Comparison of ENCODE assay signal across 23 cellular contexts in the genomic region with DNA sequence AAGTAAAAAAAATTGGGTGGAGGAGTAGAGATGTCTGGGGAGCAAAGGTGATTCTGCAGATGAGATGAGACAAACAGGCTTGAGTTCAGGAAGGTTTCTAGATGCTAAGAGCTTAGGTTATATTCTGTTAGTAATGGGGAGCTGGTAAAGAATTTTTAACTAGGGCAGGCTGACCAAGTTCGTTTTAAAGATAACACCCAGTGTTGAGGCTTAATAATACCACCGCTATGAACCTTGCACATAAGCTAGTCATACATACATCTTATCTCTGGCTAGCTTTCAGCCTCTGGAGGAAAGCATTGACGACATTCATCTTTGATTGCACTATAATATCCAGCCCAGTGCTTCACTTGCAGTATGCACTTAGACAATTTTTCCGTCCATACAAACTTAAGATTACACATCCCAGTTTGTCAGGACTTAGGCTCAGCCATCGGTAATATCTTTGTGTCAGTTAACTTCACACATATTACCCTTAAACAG. TPM values are rescaled to one million over a fixed set of nuclear protein-coding genes. Genes with fewer than 3 reads are reported as not detected.
DNase-seq lines count a peak whose midpoint lies in the region; ATAC-seq and TF ChIP-seq lines count a peak whose summit lies in the region.
"Had no signal": no experiment of that assay in that cellular context is flagged by ENCODE, and none has a peak within 500 bp of the region (broad histone marks: within the 10 kb centered on the region; RNA-seq: fewer than 3 reads in every experiment).

No MANE protein-coding gene starts in this region.

- H3K4me1 ChIP-seq in H9 (ENCODE audit: insufficient read depth, low read length) (peaks cover 11% of the 10 kb centered on the region; the same call in 1 of the 2 replicates), Peyer's patch (peaks cover 0 to 70% (median 2%) of the 10 kb centered on the region in 4 donors), foreskin keratinocyte (peaks cover 25% of the 10 kb centered on the region), neural progenitor cell (peaks cover 36% of the 10 kb centered on the region)
- H3K4me1 ChIP-seq: psoas muscle had no signal

- no peak overlapping the region for H4K91ac ChIP-seq in H9 (ENCODE audit: insufficient read length, low read depth, low read length)

- no peaks in the 10 kb centered on the region for H3K9me3 Mint-ChIP-seq in H9
- H3K9me3 Mint-ChIP-seq in neural progenitor cell: no peaks in the 10 kb centered on the region
- H3K9me3 Mint-ChIP-seq: activated naive CD8-positive, alpha-beta T cell treated with anti-CD3 and anti-CD28 coated beads, Interleukin-2, amount 10 ng/mL, durations not matched to agents 7 days and 5 days; T-helper 2 cell treated with Interferon-gamma antibody and Interleukin-4, amounts not matched to agents 5 μg/mL and 100 μg/mL, for 36 hours had no signal

- H3T11ph ChIP-seq in H9 (ENCODE audit: low read length): no peak overlapping the region

- H2AFZ ChIP-seq in H9 (ENCODE audit: low read length) (no peak overlapping the region), neural progenitor cell (replicated peaks) (no peak overlapping the region)

- H3K27me3 ChIP-seq in H9 (ENCODE audit: insufficient read depth, low read length) (no peaks in the 10 kb centered on the region), Peyer's patch (no peaks in the 10 kb centered on the region), foreskin keratinocyte (no peaks in the 10 kb centered on the region), neural progenitor cell (no peaks in the 10 kb centered on the region)
- H3K27me3 ChIP-seq: neutrophil had no signal

- H3K27ac ChIP-seq in H9 (ENCODE audit: insufficient read length, low read depth, low read length) (peak overlapping the region; percentile 69), Peyer's patch (peak overlapping the region in 3 of 4 donors; percentile 53 to 81 (median 66)), foreskin keratinocyte (peak overlapping the region; percentile 19), neural progenitor cell (no peak overlapping the region)
- H3K27ac ChIP-seq: neutrophil, psoas muscle had no signal

- H4K20me1 ChIP-seq in H9 (ENCODE audit: control insufficient read depth, insufficient read depth, insufficient read length) (no peaks in the 10 kb centered on the region), neural progenitor cell (ENCODE audit: low read depth) (peaks cover 13% of the 10 kb centered on the region)

- H3K4me3 ChIP-seq in Peyer's patch (no peak overlapping the region), neural progenitor cell (no peak overlapping the region)
- H3K4me3 ChIP-seq: lung, psoas muscle had no signal

- H3K23ac ChIP-seq in H9 (ENCODE audit: insufficient read length, low read depth, low read length): peak overlapping the region; percentile 31

- ATAC-seq in foreskin keratinocyte: no peak
- ATAC-seq: psoas muscle, SK-N-SH treated with all-trans-retinoic acid at 6 μM for 48 hours had no signal

- no peak overlapping the region for H3K4me2 ChIP-seq in H9 (ENCODE audit: insufficient read depth, insufficient read length, low read length)
- H3K4me2 ChIP-seq in neural progenitor cell: no peak overlapping the region

- H3K27ac Mint-ChIP-seq in H9 (peak overlapping the region; percentile 3 to 96 (median 92); a peak in 4 of 7 replicates), neural progenitor cell (peak overlapping the region; percentile 55)
- H3K27ac Mint-ChIP-seq: activated naive CD8-positive, alpha-beta T cell treated with anti-CD3 and anti-CD28 coated beads, Interleukin-2, amount 10 ng/mL, durations not matched to agents 7 days and 5 days; T-helper 2 cell treated with Interferon-gamma antibody and Interleukin-4, amounts not matched to agents 5 μg/mL and 100 μg/mL, for 36 hours had no signal

- TF ChIP-seq CTCF in H9 (conservative IDR thresholded peaks at IDR 0.05) (no peak), Peyer's patch (IDR thresholded peaks at IDR 0.05) (no peak), foreskin keratinocyte (conservative IDR thresholded peaks at IDR 0.05) (no peak), neural progenitor cell (IDR thresholded peaks at IDR 0.05) (no peak)

- DNase-seq in H9 (no peak), Peyer's patch (no peak), foreskin keratinocyte (no peak), neural progenitor cell (ENCODE audit: low spot score) (no peak), HPDE6-E6E7 (ENCODE audit: extremely low spot score) (no peak), epidermal melanocyte (ENCODE audit: insufficient read length, low spot score) (no peak)
- no peak for DNase-seq in stimulated activated CD4-positive, alpha-beta T cell treated with anti-CD3 and anti-CD28 coated beads, Interleukin-15, amount 100 ng/mL, for 24 hours
- DNase-seq: activated CD4-positive, alpha-beta T cell treated with anti-CD3 and anti-CD28 coated beads for 48 hours; activated CD8-positive, alpha-beta memory T cell treated with anti-CD3 and anti-CD28 coated beads for 24 hours; activated effector memory CD4-positive, alpha-beta T cell treated with anti-CD3 and anti-CD28 coated beads, Interleukin-2, amount 50 U/mL, for 16 hours; activated naive CD8-positive, alpha-beta T cell treated with anti-CD3 and anti-CD28 coated beads, Interleukin-2, amount 10 ng/mL, durations not matched to agents 7 days and 5 days; caudate nucleus; GDM1; glutamatergic neuron; NCI-H1436; NCI-H2107; NCI-H446; psoas muscle; trophoblast cell had no signal

- H3K79me1 ChIP-seq in H9 (ENCODE audit: insufficient read depth, low read depth, low read length, poor library complexity, severe bottlenecking): peaks cover 2% of the 10 kb centered on the region

- H3K4ac ChIP-seq in H9 (ENCODE audit: low read depth, low read length): no peak overlapping the region

- no peak overlapping the region for H3K14ac ChIP-seq in H9 (ENCODE audit: insufficient read depth, low read length)

- H2BK5ac ChIP-seq in H9 (ENCODE audit: insufficient read length, low read length): no peak overlapping the region

- no peaks in the 10 kb centered on the region for H3K36me3 ChIP-seq in Peyer's patch
- H3K36me3 ChIP-seq in neural progenitor cell: no peaks in the 10 kb centered on the region
- H3K36me3 ChIP-seq: neutrophil had no signal

- TF ChIP-seq POLR2A in Peyer's patch (IDR thresholded peaks at IDR 0.05): no peak

- H2BK20ac ChIP-seq in H9 (ENCODE audit: low read depth, low read length, poor library complexity, severe bottlenecking): no peak overlapping the region

- H4K8ac ChIP-seq in H9 (replicated peaks; ENCODE audit: insufficient read length, low read depth, low read length): no peak overlapping the region

- WGBS in H9 (ENCODE audit: extremely low coverage, insufficient read length, low lambda C conversion rate): no CpG with 5 or more reads among the region's 5 CpGs

- H3K4me3 Mint-ChIP-seq in H9 (no peak overlapping the region), neural progenitor cell (no peak overlapping the region)
- H3K4me3 Mint-ChIP-seq: activated naive CD8-positive, alpha-beta T cell treated with anti-CD3 and anti-CD28 coated beads, Interleukin-2, amount 10 ng/mL, durations not matched to agents 7 days and 5 days; T-helper 2 cell treated with Interferon-gamma antibody and Interleukin-4, amounts not matched to agents 5 μg/mL and 100 μg/mL, for 36 hours had no signal

- no peak overlapping the region for H3K18ac ChIP-seq in H9 (ENCODE audit: insufficient read length, low read depth, low read length)

- H3K36me3 Mint-ChIP-seq in H9 (ENCODE audit: insufficient read depth in 1 of 3, low read depth in 3 of 3) (peaks cover 0 to 13% (median 4%) of the 10 kb centered on the region in 3 experiments; a peak in 2 of 7 replicates), neural progenitor cell (peaks cover 20% of the 10 kb centered on the region)
- H3K36me3 Mint-ChIP-seq: activated naive CD8-positive, alpha-beta T cell treated with anti-CD3 and anti-CD28 coated beads, Interleukin-2, amount 10 ng/mL, durations not matched to agents 7 days and 5 days had no signal

- H2BK15ac ChIP-seq in H9 (ENCODE audit: low read depth, low read length): no peak overlapping the region

- H3F3A ChIP-seq in neural progenitor cell (ENCODE audit: low read depth): peaks cover 20% of the 10 kb centered on the region

- H3K9me3 ChIP-seq in H9 (ENCODE audit: control insufficient read depth, low read depth, low read length) (no peaks in the 10 kb centered on the region), Peyer's patch (no peaks in the 10 kb centered on the region), neural progenitor cell (ENCODE audit: low read depth) (no peaks in the 10 kb centered on the region)
- H3K9me3 ChIP-seq: neutrophil, psoas muscle had no signal

- no peak overlapping the region for H2BK12ac ChIP-seq in H9 (ENCODE audit: insufficient read length, low read depth, low read length)

- H3K9ac ChIP-seq in H9 (ENCODE audit: extremely low read depth, insufficient read length, low read length) (no peak overlapping the region), neural progenitor cell (no peak overlapping the region)

- H2AK5ac ChIP-seq in H9 (ENCODE audit: insufficient read length, low read length): no peak overlapping the region

- H3K56ac ChIP-seq in H9 (ENCODE audit: insufficient read length, low read depth, low read length): no peak overlapping the region

- no peak overlapping the region for H4K5ac ChIP-seq in H9 (ENCODE audit: insufficient read length, low read depth, low read length)

- H3K27me3 Mint-ChIP-seq in H9 (ENCODE audit: low read depth): no peaks in the 10 kb centered on the region
- H3K27me3 Mint-ChIP-seq in neural progenitor cell (ENCODE audit: insufficient read depth, low read depth): peaks cover 2% of the 10 kb centered on the region

- H2BK120ac ChIP-seq in H9 (ENCODE audit: low read depth, low read length, poor library complexity, severe bottlenecking): no peak overlapping the region

- peaks cover 3% of the 10 kb centered on the region for H3K23me2 ChIP-seq in H9 (ENCODE audit: insufficient read length, low read depth, low read length, poor library complexity, severe bottlenecking)

- H3K79me2 ChIP-seq in H9 (ENCODE audit: insufficient read depth, low read length) (0 out of 2 replicates have a peak, but pooled peaks cover 4% of the 10 kb centered on the region), neural progenitor cell (ENCODE audit: low read depth) (no peaks in the 10 kb centered on the region)

- peaks cover 59 to 63% of the 10 kb centered on the region in 2 experiments for H3K4me1 Mint-ChIP-seq in H9
- H3K4me1 Mint-ChIP-seq in neural progenitor cell: peaks cover 66% of the 10 kb centered on the region

RNA-seq across cellular contexts. Expression of gene NHSL1, which starts 12.1 kb away (rescaled TPM):
- total RNA-seq in H9 (2021): 28.7 and 30.8 TPM in 2 replicates
- 100 to 1,000 TPM in 3 of 4 donors, 10 to 100 TPM in 1; 48.7 to 187 (median 160) TPM for total RNA-seq in Peyer's patch
- 16.8 and 18.8 TPM in 2 replicates for total RNA-seq in foreskin keratinocyte
- 3.1 and 3.2 TPM in 2 replicates for polyA plus RNA-seq in foreskin keratinocyte
- total RNA-seq in neural progenitor cell (ENCODE audit: low replicate concordance): 7.7 and 12.1 TPM in 2 replicates
